Comparison of ENCODE assay signal across 23 cellular contexts in genomic region chr6:1962201-1962600, GRCh38.
"Had no signal": no experiment of that assay in that cellular context is flagged by ENCODE, and none has a peak within 500 bp of the region (broad histone marks: within the 10 kb centered on the region; RNA-seq: fewer than 3 reads in every experiment).

No MANE protein-coding gene starts in this region.

- H3K27ac ChIP-seq: ascending aorta, VCaP had no signal

- H3K36me3 ChIP-seq: ascending aorta had no signal

- H3K27me3 ChIP-seq: ascending aorta had no signal

- H3K4me3 ChIP-seq: ascending aorta had no signal

- ATAC-seq: activated CD8-positive, alpha-beta T cell treated with anti-CD3 and anti-CD28 coated beads for 36 hours; activated T-cell treated with anti-CD3 and anti-CD28 coated beads, Interleukin-2, amount 50 U/mL, for 72 hours; PC-3; T-cell had no signal

- H3K4me1 ChIP-seq: ascending aorta had no signal

- H3K9me3 ChIP-seq: ascending aorta had no signal

- DNase-seq: activated CD4-positive, CD25-positive, alpha-beta regulatory T cell; activated CD8-positive, alpha-beta memory T cell treated with anti-CD3 and anti-CD28 coated beads, Interleukin-2, amount 50 U/mL, for 4 hours; activated CD8-positive, alpha-beta T cell treated with anti-CD3 and anti-CD28 coated beads for 36 hours; activated naive CD4-positive, alpha-beta T cell treated with anti-CD3 and anti-CD28 coated beads, Interleukin-2, amount 50 U/mL, for 16 hours; activated naive CD8-positive, alpha-beta T cell treated with anti-CD3 and anti-CD28 coated beads, Interleukin-2, amount 10 ng/mL, durations not matched to agents 7 days and 5 days; activated T-cell treated with anti-CD3 and anti-CD28 coated beads, Interleukin-2, amount 50 U/mL, for 72 hours; caudate nucleus; Kasumi-1; KBM-7; NCI-H1105 treated with DMSO at 0.1 percent for 48 hours; NCI-H1436 treated with DMSO at 0.1 percent for 48 hours; NCI-H187; NCI-H2081; NCI-H510A treated with DMSO at 0.1 percent for 48 hours; NCI-H69; NK-92 treated with Interleukin-12 subunit alpha and Interleukin-12 subunit beta, amount 100 ng/mL, for 24 hours; PC-3; SHP77 treated with DMSO at 0.1 percent for 48 hours; T-cell; T-helper 2 cell; T1000 had no signal
